In genomic region chr6:22804620-22805271, GRCh38 we compare ENCODE assay signal across 19 cellular contexts.
DNase-seq lines count a peak whose midpoint lies in the region; ATAC-seq and TF ChIP-seq lines count a peak whose summit lies in the region.
"Had no signal": no experiment of that assay in that cellular context is flagged by ENCODE, and none has a peak within 500 bp of the region (broad histone marks: within the 10 kb centered on the region; RNA-seq: fewer than 3 reads in every experiment).

No MANE protein-coding gene starts in this region.

- ATAC-seq in upper lobe of right lung: no peak

- H3K9me3 ChIP-seq in mesenchymal stem cell (ENCODE audit: control insufficient read depth, low read length) (no peaks in the 10 kb centered on the region), upper lobe of right lung (no peaks in the 10 kb centered on the region)

- no peak overlapping the region for H2BK120ac ChIP-seq in mesenchymal stem cell (ENCODE audit: low read depth, low read length)

- no peak overlapping the region for H4K91ac ChIP-seq in mesenchymal stem cell (ENCODE audit: low read length)

- H2BK15ac ChIP-seq in mesenchymal stem cell (ENCODE audit: low read depth, poor library complexity, severe bottlenecking): no peak overlapping the region

- no peak overlapping the region for H4K8ac ChIP-seq in mesenchymal stem cell (ENCODE audit: low read length)

- H2AK5ac ChIP-seq in mesenchymal stem cell (ENCODE audit: low read length, severe bottlenecking): no peak overlapping the region

- H3K14ac ChIP-seq in mesenchymal stem cell (ENCODE audit: low read length in 2 of 2): no peak overlapping the region

- H3K23ac ChIP-seq in mesenchymal stem cell (ENCODE audit: low read length in 2 of 2): no peak overlapping the region

- 52% methylated on average over 5 of the region's 6 CpGs for WGBS in mesenchymal stem cell

- no peaks in the 10 kb centered on the region for H3K27me3 ChIP-seq in mesenchymal stem cell (ENCODE audit: control insufficient read depth in 1 of 2, insufficient read depth in 1 of 2, low read length in 2 of 2)
- no peaks in the 10 kb centered on the region for H3K27me3 ChIP-seq in upper lobe of right lung

- no peak overlapping the region for H2BK12ac ChIP-seq in mesenchymal stem cell (ENCODE audit: low read length in 2 of 2)

- H3K4me3 ChIP-seq in mesenchymal stem cell (ENCODE audit: insufficient read depth in 1 of 2, low read depth in 1 of 2, low read length in 2 of 2) (no peak overlapping the region), upper lobe of right lung (no peak overlapping the region)

- intact Hi-C loops in upper lobe of right lung (cut with DNase I): no loop called here

- H3K27ac ChIP-seq in mesenchymal stem cell (ENCODE audit: low read length, poor library complexity, severe bottlenecking) (no peak overlapping the region), upper lobe of right lung (no peak overlapping the region)
- H3K27ac ChIP-seq: C4-2B had no signal

- H3K79me1 ChIP-seq in mesenchymal stem cell (replicated peaks; ENCODE audit: low read length, poor library complexity, severe bottlenecking): no peaks in the 10 kb centered on the region

- H3K4me2 ChIP-seq in mesenchymal stem cell (ENCODE audit: low read length, poor library complexity, severe bottlenecking): no peak overlapping the region

- H3K4ac ChIP-seq in mesenchymal stem cell (ENCODE audit: low read depth in 1 of 2, low read length in 2 of 2): no peak overlapping the region

- H3K4me1 ChIP-seq in mesenchymal stem cell (ENCODE audit: control insufficient read depth, insufficient read depth, low read depth, low read length): peaks cover 1% of the 10 kb centered on the region
- H3K4me1 ChIP-seq in upper lobe of right lung: no peaks in the 10 kb centered on the region

- H3K36me3 ChIP-seq in mesenchymal stem cell (ENCODE audit: control insufficient read depth in 1 of 2, insufficient read depth in 2 of 2, low read depth in 1 of 2, low read length in 2 of 2) (no peaks in the 10 kb centered on the region), upper lobe of right lung (no peaks in the 10 kb centered on the region)

- no peak overlapping the region for H2AFZ ChIP-seq in mesenchymal stem cell (ENCODE audit: low read depth, low read length)

- no peak overlapping the region for H2BK5ac ChIP-seq in mesenchymal stem cell (ENCODE audit: low read depth, low read length, poor library complexity, severe bottlenecking)

- no peak overlapping the region for H3K9ac ChIP-seq in mesenchymal stem cell (ENCODE audit: low read length)

- no peak for TF ChIP-seq CTCF in upper lobe of right lung (IDR thresholded peaks at IDR 0.05)

- H3K18ac ChIP-seq in mesenchymal stem cell (ENCODE audit: low read depth in 1 of 2, low read length in 2 of 2): no peak overlapping the region

- DNase-seq in LHCN-M2 (ENCODE audit: low read depth) (peak; percentile 47), astrocyte of the hippocampus (ENCODE audit: low read depth, low spot score) (peak; percentile 20), mesenchymal stem cell (peak; percentile 56), upper lobe of right lung (no peak), NCI-H1930 (lab: John Stamatoyannopoulos, UW) (no peak), DMS153 (lab: John Stamatoyannopoulos, UW) (no peak)
- no peak for DNase-seq in activated CD8-positive, alpha-beta memory T cell treated with anti-CD3 and anti-CD28 coated beads for 24 hours
- DNase-seq: ACHN, DMS53, GDM1, GOT3, HCEC 1CT, KG1, NCI-H1105, NCI-H2081, NCI-H2171 treated with DMSO at 0.1 percent for 48 hours, NCI-H524 treated with DMSO at 0.1 percent for 48 hours, Right ventricle myocardium superior had no signal

Comparison
In these comparisons a context has a peak if more than half of its experiments do, and no peak if none do; other contexts are left out.
1. DNase-seq: peak in LHCN-M2 (single experiment), astrocyte of the hippocampus (single experiment) and mesenchymal stem cell (single experiment); none in upper lobe of right lung (single experiment), activated CD8-positive, alpha-beta memory T cell treated with anti-CD3 and anti-CD28 coated beads for 24 hours (single experiment), NCI-H1930 (0 of 2) and DMS153 (single experiment).